9 cellular contexts compared by ENCODE assay signal in genomic region chr9:130939405-130939941, GRCh38. TPM values are rescaled to one million over a fixed set of nuclear protein-coding genes. Genes with fewer than 3 reads are reported as not detected.
DNase-seq lines count a peak whose midpoint lies in the region; ATAC-seq and TF ChIP-seq lines count a peak whose summit lies in the region.
"Had no signal": no experiment of that assay in that cellular context is flagged by ENCODE, and none has a peak within 500 bp of the region (broad histone marks: within the 10 kb centered on the region; RNA-seq: fewer than 3 reads in every experiment).

No MANE protein-coding gene starts in this region.

- no peaks in the 10 kb centered on the region for H3K9me3 Mint-ChIP-seq in activated CD4-positive, alpha-beta T cell treated with anti-CD3 and anti-CD28 coated beads for 36 hours (ENCODE audit: low read depth)
- H3K9me3 Mint-ChIP-seq in WTC11, result no peaks in the 10 kb centered on the region
- no peaks in the 10 kb centered on the region for H3K9me3 Mint-ChIP-seq in activated T-helper 2 cell treated with anti-CD3 and anti-CD28 coated beads, Interferon-gamma antibody, Interleukin-2, Interleukin-4, amounts not matched to agents 10 μg/mL and 5 μg/mL and 100 μg/mL, durations not matched to agents 14 hours and 24 hours and 36 hours

- no peak for TF ChIP-seq EP300 in suprapubic skin (IDR thresholded peaks at IDR 0.05)

- no peak overlapping the region for H3K27ac Mint-ChIP-seq in activated CD4-positive, alpha-beta T cell treated with anti-CD3 and anti-CD28 coated beads for 36 hours
- no peak overlapping the region for H3K27ac Mint-ChIP-seq in WTC11
- H3K27ac Mint-ChIP-seq in activated T-helper 2 cell treated with anti-CD3 and anti-CD28 coated beads, Interferon-gamma antibody, Interleukin-2, Interleukin-4, amounts not matched to agents 10 μg/mL and 5 μg/mL and 100 μg/mL, durations not matched to agents 14 hours and 24 hours and 36 hours, result no peak overlapping the region

- peaks cover 9% of the 10 kb centered on the region for H3K4me1 Mint-ChIP-seq in activated CD4-positive, alpha-beta T cell treated with anti-CD3 and anti-CD28 coated beads for 36 hours
- H3K4me1 Mint-ChIP-seq in WTC11, result peaks cover 36% of the 10 kb centered on the region
- H3K4me1 Mint-ChIP-seq in activated T-helper 2 cell treated with anti-CD3 and anti-CD28 coated beads, Interferon-gamma antibody, Interleukin-2, Interleukin-4, amounts not matched to agents 10 μg/mL and 5 μg/mL and 100 μg/mL, durations not matched to agents 14 hours and 24 hours and 36 hours (ENCODE audit: low read depth), result peaks cover 1% of the 10 kb centered on the region

- peaks cover 44% of the 10 kb centered on the region for H3K27me3 Mint-ChIP-seq in activated CD4-positive, alpha-beta T cell treated with anti-CD3 and anti-CD28 coated beads for 36 hours
- peaks cover 50% of the 10 kb centered on the region for H3K27me3 Mint-ChIP-seq in WTC11 (ENCODE audit: low read depth)
- H3K27me3 Mint-ChIP-seq in activated T-helper 2 cell treated with anti-CD3 and anti-CD28 coated beads, Interferon-gamma antibody, Interleukin-2, Interleukin-4, amounts not matched to agents 10 μg/mL and 5 μg/mL and 100 μg/mL, durations not matched to agents 14 hours and 24 hours and 36 hours (ENCODE audit: low read depth), result peaks cover 46% of the 10 kb centered on the region

- H3K36me3 ChIP-seq in iPS-20b (ENCODE audit: insufficient read depth, low read depth, low read length) (no peaks in the 10 kb centered on the region), suprapubic skin (no peaks in the 10 kb centered on the region)

- ATAC-seq in activated CD4-positive, alpha-beta T cell treated with anti-CD3 and anti-CD28 coated beads for 36 hours, result no peak
- no peak for ATAC-seq in WTC11

- H3K36me3 Mint-ChIP-seq in activated CD4-positive, alpha-beta T cell treated with anti-CD3 and anti-CD28 coated beads for 36 hours (ENCODE audit: low read depth), result no peaks in the 10 kb centered on the region
- no peaks in the 10 kb centered on the region for H3K36me3 Mint-ChIP-seq in WTC11
- H3K36me3 Mint-ChIP-seq in activated T-helper 2 cell treated with anti-CD3 and anti-CD28 coated beads, Interferon-gamma antibody, Interleukin-2, Interleukin-4, amounts not matched to agents 10 μg/mL and 5 μg/mL and 100 μg/mL, durations not matched to agents 14 hours and 24 hours and 36 hours (ENCODE audit: low read depth), result no peaks in the 10 kb centered on the region

- H3K4me3 Mint-ChIP-seq in activated CD4-positive, alpha-beta T cell treated with anti-CD3 and anti-CD28 coated beads for 36 hours, result no peak overlapping the region
- H3K4me3 Mint-ChIP-seq in WTC11, result peak overlapping the region; percentile 53
- H3K4me3 Mint-ChIP-seq in activated T-helper 2 cell treated with anti-CD3 and anti-CD28 coated beads, Interferon-gamma antibody, Interleukin-2, Interleukin-4, amounts not matched to agents 10 μg/mL and 5 μg/mL and 100 μg/mL, durations not matched to agents 14 hours and 24 hours and 36 hours (ENCODE audit: low read depth), result no peak overlapping the region

- no peak for TF ChIP-seq POLR2A in suprapubic skin (IDR thresholded peaks at IDR 0.05)

- CTCF ChIA-PET in activated CD4-positive, alpha-beta T cell treated with anti-CD3 and anti-CD28 coated beads for 36 hours (lab: Charles Lee), result interaction anchor here (0.6 to 0.8 kb wide), 3 partner anchors 12 to 130 kb away, joined by 3 to 7 read pairs (median 5); no protein-coding TSS in a partner anchor
- CTCF ChIA-PET in WTC11 (lab: Charles Lee), result interaction anchor here (0.6 to 1.4 kb wide), 10 partner anchors 12 to 73 kb away, joined by 3 to 11 read pairs (median 4); no protein-coding TSS in a partner anchor

- no peak overlapping the region for H3K27ac ChIP-seq in iPS-20b (ENCODE audit: low read length)
- H3K27ac ChIP-seq in suprapubic skin, result no peak overlapping the region

- no peaks in the 10 kb centered on the region for H3K9me3 ChIP-seq in iPS-20b (ENCODE audit: insufficient read depth, low read depth, low read length)
- no peaks in the 10 kb centered on the region for H3K9me3 ChIP-seq in suprapubic skin

- POLR2A ChIA-PET in activated CD4-positive, alpha-beta T cell treated with anti-CD3 and anti-CD28 coated beads for 36 hours (lab: Charles Lee), result no interaction called here
- POLR2A ChIA-PET in WTC11 (lab: Charles Lee), result no interaction called here

- H3K9ac ChIP-seq in iPS-20b (ENCODE audit: low read depth, low read length), result no peak overlapping the region

- peak; percentile 32 for DNase-seq in activated CD4-positive, alpha-beta T cell treated with anti-CD3 and anti-CD28 coated beads for 36 hours
- no peak for DNase-seq in activated CD4-positive, alpha-beta T cell treated with anti-CD3 and anti-CD28 coated beads for 48 hours
- DNase-seq in WTC11 (ENCODE audit: low spot score), result peak; percentile 42
- DNase-seq in suprapubic skin (ENCODE audit: low spot score in 2 of 2), result no peak
- no peak for DNase-seq in activated T-helper 2 cell treated with anti-CD3 and anti-CD28 coated beads, Interferon-gamma antibody, Interleukin-2, Interleukin-4, amounts not matched to agents 10 μg/mL and 5 μg/mL and 100 μg/mL, durations not matched to agents 14 hours and 24 hours and 36 hours (ENCODE audit: low spot score)
- DNase-seq in SK-N-DZ (ENCODE audit: low spot score), result no peak
- DNase-seq in NCI-H187 (lab: John Stamatoyannopoulos, UW), result no peak
- DNase-seq: hippocampal formation had no signal

- H3K27me3 ChIP-seq in iPS-20b (ENCODE audit: insufficient read depth, low read length), result peaks cover 61% of the 10 kb centered on the region
- peaks cover 95% of the 10 kb centered on the region for H3K27me3 ChIP-seq in suprapubic skin

- TF ChIP-seq CTCF in WTC11 (IDR thresholded peaks at IDR 0.05) (peak; percentile 23; the same call in 1 of the 2 replicates), suprapubic skin (IDR thresholded peaks at IDR 0.05) (no peak)

- WGBS in suprapubic skin, result 0% methylated on average over 7 of the region's 69 CpGs

- H3K4me3 ChIP-seq in iPS-20b (ENCODE audit: low read length) (peak overlapping the region; percentile 76), suprapubic skin (peak overlapping the region; percentile 56)

- intact Hi-C loops in activated CD4-positive, alpha-beta T cell treated with anti-CD3 and anti-CD28 coated beads for 36 hours (cut with DNase I, micrococcal nuclease), result no loop called here
- intact Hi-C loops in activated T-helper 2 cell treated with anti-CD3 and anti-CD28 coated beads, Interferon-gamma antibody, Interleukin-2, Interleukin-4, amounts not matched to agents 10 μg/mL and 5 μg/mL and 100 μg/mL, durations not matched to agents 14 hours and 24 hours and 36 hours (cut with micrococcal nuclease), result no loop called here

- H3K4me1 ChIP-seq in iPS-20b (ENCODE audit: insufficient read depth, low read length) (peaks cover 9% of the 10 kb centered on the region; the same call in 1 of the 2 replicates), suprapubic skin (peaks cover 30% of the 10 kb centered on the region)

TF ChIP-seq in WTC11, 78 proteins besides CTCF, POLR2A, EP300 and RAD21 (continues in another document):
- no peak for TF ChIP-seq NFYB (CRISPR knock-in tag; conservative IDR thresholded peaks at IDR 0.05; ENCODE audit: low read depth)
- TF ChIP-seq JUN (CRISPR knock-in tag; IDR thresholded peaks at IDR 0.05), result no peak
- no peak for TF ChIP-seq ZNF532 (CRISPR knock-in tag; IDR thresholded peaks at IDR 0.05; ENCODE audit: borderline replicate concordance)

RNA-seq across cellular contexts. Expression of gene FIBCD1, which starts 0.4 kb away (rescaled TPM):
- total RNA-seq in activated CD4-positive, alpha-beta T cell treated with anti-CD3 and anti-CD28 coated beads for 36 hours, result not detected
- total RNA-seq in WTC11 (2021) (6.6 to 9.1 TPM (median 8.8 TPM) in 3 replicates), suprapubic skin (not detected)
- not detected in 2 replicates for total RNA-seq in activated T-helper 2 cell treated with anti-CD3 and anti-CD28 coated beads, Interferon-gamma antibody, Interleukin-2, Interleukin-4, amounts not matched to agents 10 μg/mL and 5 μg/mL and 100 μg/mL, durations not matched to agents 14 hours and 24 hours and 36 hours
- not detected in 2 replicates for polyA plus RNA-seq in SK-N-DZ (2014; cell fraction: cytosol; rRNA removed)
- polyA plus RNA-seq in SK-N-DZ (2014; cell fraction: nucleus; rRNA removed), result 0.83 TPM in 1 of 2 replicates, not detected in the other

RNA-seq across cellular contexts. Expression of gene QRFP, which starts 42.9 kb away (rescaled TPM):
- not detected for total RNA-seq in activated CD4-positive, alpha-beta T cell treated with anti-CD3 and anti-CD28 coated beads for 36 hours
- total RNA-seq in WTC11 (2021), result not detected in 3 replicates
- not detected for total RNA-seq in suprapubic skin
- total RNA-seq in activated T-helper 2 cell treated with anti-CD3 and anti-CD28 coated beads, Interferon-gamma antibody, Interleukin-2, Interleukin-4, amounts not matched to agents 10 μg/mL and 5 μg/mL and 100 μg/mL, durations not matched to agents 14 hours and 24 hours and 36 hours, result not detected in 2 replicates
- polyA plus RNA-seq in SK-N-DZ (2014; cell fraction: cytosol; rRNA removed), result not detected in 2 replicates
- not detected in 2 replicates for polyA plus RNA-seq in SK-N-DZ (2014; cell fraction: nucleus; rRNA removed)

Comparison
In these comparisons a context has a peak if more than half of its experiments do, and no peak if none do; other contexts are left out.
1. DNase-seq: peak in activated CD4-positive, alpha-beta T cell treated with anti-CD3 and anti-CD28 coated beads for 36 hours (single experiment) and WTC11 (single experiment); none in activated CD4-positive, alpha-beta T cell treated with anti-CD3 and anti-CD28 coated beads for 48 hours (single experiment), suprapubic skin (0 of 2), activated T-helper 2 cell treated with anti-CD3 and anti-CD28 coated beads, Interferon-gamma antibody, Interleukin-2, Interleukin-4, amounts not matched to agents 10 μg/mL and 5 μg/mL and 100 μg/mL, durations not matched to agents 14 hours and 24 hours and 36 hours (single experiment), SK-N-DZ (single experiment) and NCI-H187 (0 of 2).